9 cellular contexts compared by ENCODE assay signal in genomic region chr9:132161743-132162187, GRCh38. TPM values are rescaled to one million over a fixed set of nuclear protein-coding genes. Genes with fewer than 3 reads are reported as not detected.
DNase-seq lines count a peak whose midpoint lies in the region; ATAC-seq, FAIRE-seq and TF ChIP-seq lines count a peak whose summit lies in the region.
"Had no signal": no experiment of that assay in that cellular context is flagged by ENCODE, and none has a peak within 500 bp of the region (broad histone marks: within the 10 kb centered on the region; RNA-seq: fewer than 3 reads in every experiment).

A gene with protein sequence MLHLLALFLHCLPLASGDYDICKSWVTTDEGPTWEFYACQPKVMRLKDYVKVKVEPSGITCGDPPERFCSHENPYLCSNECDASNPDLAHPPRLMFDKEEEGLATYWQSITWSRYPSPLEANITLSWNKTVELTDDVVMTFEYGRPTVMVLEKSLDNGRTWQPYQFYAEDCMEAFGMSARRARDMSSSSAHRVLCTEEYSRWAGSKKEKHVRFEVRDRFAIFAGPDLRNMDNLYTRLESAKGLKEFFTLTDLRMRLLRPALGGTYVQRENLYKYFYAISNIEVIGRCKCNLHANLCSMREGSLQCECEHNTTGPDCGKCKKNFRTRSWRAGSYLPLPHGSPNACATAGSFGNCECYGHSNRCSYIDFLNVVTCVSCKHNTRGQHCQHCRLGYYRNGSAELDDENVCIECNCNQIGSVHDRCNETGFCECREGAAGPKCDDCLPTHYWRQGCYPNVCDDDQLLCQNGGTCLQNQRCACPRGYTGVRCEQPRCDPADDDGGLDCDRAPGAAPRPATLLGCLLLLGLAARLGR (plus strand): TSS chr9:132162058. CDS start chr9:132166832, 4,774 bp downstream.

- H3K27ac ChIP-seq in ectodermal cell (ENCODE audit: insufficient read depth, low read depth, low read length, poor library complexity, severe bottlenecking) = no peak within 1 kb of the TSS

- FAIRE-seq in GM12892 (lab: Jason Lieb, UNC) = no peak

- H3K27me3 Mint-ChIP-seq in nephron progenitor cell (ENCODE audit: low read depth, poor library complexity) = peaks cover 96% of the 10 kb centered on the region

- H3K4me3 ChIP-seq in AG10803 (ENCODE audit: low read length) (peak within 1 kb of the TSS; percentile 67), MG63 (peak within 1 kb of the TSS; percentile 43), ectodermal cell (ENCODE audit: insufficient read depth, low read depth, low read length) (peak within 1 kb of the TSS; percentile 41)

- 0 to 1% methylated on average over 67 of the region's 67 CpGs for WGBS in ectodermal cell, 2 experiments

- H3K36me3 ChIP-seq in MG63 = no peaks in the 10 kb centered on the region
- no peaks in the 10 kb centered on the region for H3K36me3 ChIP-seq in ectodermal cell (ENCODE audit: control insufficient read depth, insufficient read depth, low read length)

- no peaks in the 10 kb centered on the region for H3K9me3 Mint-ChIP-seq in nephron progenitor cell

- peak within 1 kb of the TSS; percentile 92 for H3K4me3 Mint-ChIP-seq in nephron progenitor cell

- no peak for TF ChIP-seq POLR2A in GM12892 (IDR thresholded peaks at IDR 0.05; ENCODE audit: low read depth, low read length)

- no peak within 1 kb of the TSS for H3K27ac Mint-ChIP-seq in nephron progenitor cell

- peaks cover 15% of the 10 kb centered on the region for H3K4me1 ChIP-seq in ectodermal cell (ENCODE audit: control insufficient read depth, insufficient read depth, low read length)

- H3K36me3 Mint-ChIP-seq in nephron progenitor cell (ENCODE audit: low read depth) = no peaks in the 10 kb centered on the region

- peaks cover 53% of the 10 kb centered on the region for H3K27me3 ChIP-seq in MG63
- peaks cover 74% of the 10 kb centered on the region for H3K27me3 ChIP-seq in ectodermal cell (ENCODE audit: control insufficient read depth, insufficient read depth, low read length, poor library complexity, severe bottlenecking)

- no peaks in the 10 kb centered on the region for H3K9me3 ChIP-seq in MG63
- no peaks in the 10 kb centered on the region for H3K9me3 ChIP-seq in ectodermal cell (ENCODE audit: control insufficient read depth, low read length)

- no peak for ATAC-seq in GM19397 (IDR thresholded peaks at IDR 0.05; ENCODE audit: unreplicated experiment)
- ATAC-seq in GM21360 (IDR thresholded peaks at IDR 0.05; ENCODE audit: unreplicated experiment) = no peak

- TF ChIP-seq CTCF in AG10803 (conservative IDR thresholded peaks at IDR 0.05; ENCODE audit: low read length) (no peak), nephron progenitor cell (IDR thresholded peaks at IDR 0.05) (no peak)

- DNase-seq in AG10803 (ENCODE audit: low read depth) (no peak), MG63 (no peak), nephron progenitor cell (peak; percentile 49), GM12892 (ENCODE audit: insufficient read length) (no peak), SHP77 treated with DMSO at 0.1 percent for 48 hours (lab: John Stamatoyannopoulos, UW) (no peak)
- DNase-seq: effector CD8-positive, alpha-beta T cell had no signal

- peaks cover 38% of the 10 kb centered on the region for H3K4me1 Mint-ChIP-seq in nephron progenitor cell

RNA-seq across cellular contexts. Expression of the gene that starts here (rescaled TPM):
- 0.10 and 0.27 TPM in 2 replicates for total RNA-seq in MG63 (2014; rRNA removed; shearing (Covaris generic); ENCODE audit: low replicate concordance)
- 3.7 TPM for polyA plus RNA-seq in ectodermal cell (2013, experiment 1 of 4)
- polyA plus RNA-seq in ectodermal cell (2013, experiment 2 of 4) = 3.1 TPM
- 4.4 TPM for polyA plus RNA-seq in ectodermal cell (2013, experiment 3 of 4)
- polyA plus RNA-seq in ectodermal cell (2013, experiment 4 of 4) = 3.1 TPM
- polyA plus RNA-seq in GM12892 (2012; ENCODE audit: missing spikeins) = not detected
